17 cellular contexts compared by ENCODE assay signal in genomic region chr2:15265889-15266288, GRCh38.
A peak's percentile ranks its signal among the peaks of the same experiment; 100 is the strongest.
DNase-seq lines count a peak whose midpoint lies in the region; ATAC-seq, FAIRE-seq and TF ChIP-seq lines count a peak whose summit lies in the region.
"Had no signal": no experiment of that assay in that cellular context is flagged by ENCODE, and none has a peak within 500 bp of the region (broad histone marks: within the 10 kb centered on the region; RNA-seq: fewer than 3 reads in every experiment).

No MANE protein-coding gene starts in this region.

- H3K9ac ChIP-seq in endothelial cell of umbilical vein (replicated peaks; ENCODE audit: extremely low read depth, insufficient read depth, low read length): no peak overlapping the region
- H3K9ac ChIP-seq: BLaER1 had no signal

- no peak for ATAC-seq in activated T-cell treated with anti-CD3 and anti-CD28 coated beads, Interleukin-2, amount 50 U/mL, for 72 hours (replicated peaks in 1 of 2)
- no peak for ATAC-seq in right cardiac atrium
- ATAC-seq: CD8-positive, alpha-beta T cell; GM12878 had no signal

- no peak overlapping the region for H3K4me2 ChIP-seq in endothelial cell of umbilical vein (ENCODE audit: insufficient read depth, low read length)
- H3K4me2 ChIP-seq: BLaER1 had no signal

- no TSS peak for BruUV-seq in endothelial cell of umbilical vein (replicated peaks; lab: Mats Ljungman, UMichigan)

- intact Hi-C loops in activated CD4-positive, alpha-beta T cell treated with anti-CD3 and anti-CD28 coated beads, Interleukin-2, amount 10 ng/mL, durations not matched to agents 24 days and 14 days (cut with micrococcal nuclease): no loop called here
- intact Hi-C loops in activated naive CD4-positive, alpha-beta T cell treated with anti-CD3 and anti-CD28 coated beads for 36 hours (cut with micrococcal nuclease): no loop called here
- intact Hi-C loops in endothelial cell of umbilical vein (cut with micrococcal nuclease) (no loop called here), right cardiac atrium (cut with DNase I) (no loop called here)

- H3K36me3 ChIP-seq in endothelial cell of umbilical vein (ENCODE audit: control insufficient read depth in 2 of 2, extremely low read depth in 1 of 2, insufficient read depth in 2 of 2, low read length in 2 of 2): no peaks in the 10 kb centered on the region

- no peaks in the 10 kb centered on the region for H3K4me1 Mint-ChIP-seq in activated CD4-positive, alpha-beta T cell treated with anti-CD3 and anti-CD28 coated beads, Interleukin-2, amount 10 ng/mL, durations not matched to agents 24 days and 14 days
- H3K4me1 Mint-ChIP-seq in activated naive CD4-positive, alpha-beta T cell treated with anti-CD3 and anti-CD28 coated beads for 36 hours (ENCODE audit: low read depth): peaks cover 2% of the 10 kb centered on the region
- H3K4me1 Mint-ChIP-seq in activated T-cell treated with anti-CD3 and anti-CD28 coated beads, Interleukin-2, amount 50 U/mL, for 72 hours (ENCODE audit: low read depth): peaks cover 10% of the 10 kb centered on the region
- H3K4me1 Mint-ChIP-seq: CD14-positive monocyte had no signal

- H3K4me3 Mint-ChIP-seq in activated CD4-positive, alpha-beta T cell treated with anti-CD3 and anti-CD28 coated beads, Interleukin-2, amount 10 ng/mL, durations not matched to agents 24 days and 14 days: no peak overlapping the region
- no peak overlapping the region for H3K4me3 Mint-ChIP-seq in activated naive CD4-positive, alpha-beta T cell treated with anti-CD3 and anti-CD28 coated beads for 36 hours
- no peak overlapping the region for H3K4me3 Mint-ChIP-seq in activated T-cell treated with anti-CD3 and anti-CD28 coated beads, Interleukin-2, amount 50 U/mL, for 72 hours
- H3K4me3 Mint-ChIP-seq: CD14-positive monocyte; CD8-positive, alpha-beta T cell; H9 had no signal

- POLR2A ChIA-PET in endothelial cell of umbilical vein (lab: Charles Lee): no interaction called here

- no peaks in the 10 kb centered on the region for H3K79me2 ChIP-seq in endothelial cell of umbilical vein (ENCODE audit: control insufficient read depth, insufficient read depth, low read length)

- peak; percentile 9 for DNase-seq in activated CD4-positive, alpha-beta T cell treated with anti-CD3 and anti-CD28 coated beads for 48 hours
- no peak for DNase-seq in activated CD4-positive, alpha-beta T cell treated with anti-CD3 and anti-CD28 coated beads, Interleukin-2, amount 10 ng/mL, durations not matched to agents 24 days and 14 days
- DNase-seq in activated naive CD4-positive, alpha-beta T cell treated with anti-CD3 and anti-CD28 coated beads for 36 hours: peak; percentile 29
- no peak for DNase-seq in activated naive CD4-positive, alpha-beta T cell treated with Interleukin-2 at 50 U/mL for 16 hours
- DNase-seq in activated T-cell treated with anti-CD3 and anti-CD28 coated beads, Interleukin-2, amount 50 U/mL, for 72 hours: no peak
- DNase-seq in endothelial cell of umbilical vein (ENCODE audit: low read depth, low spot score) (no peak), right cardiac atrium (no peak)
- DNase-seq: 8988T; Calu3; CD8-positive, alpha-beta T cell; DMS79 treated with DMSO at 0.1 percent for 48 hours; H9 had no signal

- TF ChIP-seq CTCF in endothelial cell of umbilical vein (IDR thresholded peaks at IDR 0.05; ENCODE audit: extremely low read depth in 1 of 2, insufficient read depth in 1 of 2, low read depth in 1 of 2, low read length in 2 of 2): no peak

- no peak for TF ChIP-seq POLR2A in endothelial cell of umbilical vein (IDR thresholded peaks at IDR 0.05; ENCODE audit: low read depth, low read length)

- dilution Hi-C loops in endothelial cell of umbilical vein (cut with MboI; ENCODE audit: extremely low pct_ligation_motif_present, low sequenced_read_pairs): no loop called here

- no peaks in the 10 kb centered on the region for H4K20me1 ChIP-seq in endothelial cell of umbilical vein (replicated peaks; ENCODE audit: control insufficient read depth, extremely low read depth, insufficient read depth, low read length)
- H4K20me1 ChIP-seq: BLaER1 had no signal

- no peaks in the 10 kb centered on the region for H3K9me1 ChIP-seq in endothelial cell of umbilical vein (replicated peaks; ENCODE audit: control insufficient read depth, extremely low read depth, insufficient read depth, low read length)

- WGBS in right cardiac atrium: 87% methylated on average over 3 of the region's 3 CpGs

- H3K27me3 ChIP-seq in endothelial cell of umbilical vein (ENCODE audit: control insufficient read depth in 2 of 2, insufficient read depth in 2 of 2, low read length in 2 of 2) (no peaks in the 10 kb centered on the region), right cardiac atrium (ENCODE audit: control insufficient read depth, insufficient read depth) (no peaks in the 10 kb centered on the region)
- H3K27me3 ChIP-seq: BLaER1 had no signal

- H3K36me3 Mint-ChIP-seq in activated CD4-positive, alpha-beta T cell treated with anti-CD3 and anti-CD28 coated beads, Interleukin-2, amount 10 ng/mL, durations not matched to agents 24 days and 14 days (ENCODE audit: low read depth): peaks cover 5% of the 10 kb centered on the region
- H3K36me3 Mint-ChIP-seq in activated naive CD4-positive, alpha-beta T cell treated with anti-CD3 and anti-CD28 coated beads for 36 hours (ENCODE audit: low read depth): peaks cover 48% of the 10 kb centered on the region
- peaks cover 10 to 16% of the 10 kb centered on the region in 2 donors for H3K36me3 Mint-ChIP-seq in activated T-cell treated with anti-CD3 and anti-CD28 coated beads, Interleukin-2, amount 50 U/mL, for 72 hours (ENCODE audit: insufficient read depth in 2 of 2)

- no peak overlapping the region for H3K27ac Mint-ChIP-seq in activated CD4-positive, alpha-beta T cell treated with anti-CD3 and anti-CD28 coated beads, Interleukin-2, amount 10 ng/mL, durations not matched to agents 24 days and 14 days
- H3K27ac Mint-ChIP-seq in activated naive CD4-positive, alpha-beta T cell treated with anti-CD3 and anti-CD28 coated beads for 36 hours: no peak overlapping the region
- peak overlapping the region; percentile 47 for H3K27ac Mint-ChIP-seq in activated T-cell treated with anti-CD3 and anti-CD28 coated beads, Interleukin-2, amount 50 U/mL, for 72 hours
- H3K27ac Mint-ChIP-seq: CD14-positive monocyte; CD8-positive, alpha-beta T cell; H9 had no signal

- H2AFZ ChIP-seq in endothelial cell of umbilical vein (ENCODE audit: low read depth, low read length): no peak overlapping the region

- H3K4me1 ChIP-seq in endothelial cell of umbilical vein (ENCODE audit: control insufficient read depth, extremely low read depth, insufficient read depth, low read length) (no peaks in the 10 kb centered on the region), right cardiac atrium (ENCODE audit: control insufficient read depth, insufficient read depth, low read length) (no peaks in the 10 kb centered on the region)
- H3K4me1 ChIP-seq: BLaER1 had no signal

- CTCF ChIA-PET in activated naive CD4-positive, alpha-beta T cell treated with anti-CD3 and anti-CD28 coated beads for 36 hours (lab: Charles Lee): no interaction called here
- CTCF ChIA-PET in endothelial cell of umbilical vein (lab: Charles Lee): no interaction called here

- peak; percentile 4 for FAIRE-seq in endothelial cell of umbilical vein (lab: Jason Lieb, UNC)
- FAIRE-seq: GM12878, H1, HTR-8/SVneo had no signal

- no peaks in the 10 kb centered on the region for H3K27me3 Mint-ChIP-seq in activated CD4-positive, alpha-beta T cell treated with anti-CD3 and anti-CD28 coated beads, Interleukin-2, amount 10 ng/mL, durations not matched to agents 24 days and 14 days
- H3K27me3 Mint-ChIP-seq in activated naive CD4-positive, alpha-beta T cell treated with anti-CD3 and anti-CD28 coated beads for 36 hours (ENCODE audit: low read depth): no peaks in the 10 kb centered on the region
- no peaks in the 10 kb centered on the region for H3K27me3 Mint-ChIP-seq in activated T-cell treated with anti-CD3 and anti-CD28 coated beads, Interleukin-2, amount 50 U/mL, for 72 hours (ENCODE audit: low read depth)

- H3K9me3 ChIP-seq in endothelial cell of umbilical vein (replicated peaks; ENCODE audit: control insufficient read depth, insufficient read depth, low read length) (no peaks in the 10 kb centered on the region), right cardiac atrium (ENCODE audit: control insufficient read depth, low read length) (no peaks in the 10 kb centered on the region)
- H3K9me3 ChIP-seq: BLaER1 had no signal

- no peaks in the 10 kb centered on the region for H3K9me3 Mint-ChIP-seq in activated CD4-positive, alpha-beta T cell treated with anti-CD3 and anti-CD28 coated beads, Interleukin-2, amount 10 ng/mL, durations not matched to agents 24 days and 14 days
- no peaks in the 10 kb centered on the region for H3K9me3 Mint-ChIP-seq in activated naive CD4-positive, alpha-beta T cell treated with anti-CD3 and anti-CD28 coated beads for 36 hours
- H3K9me3 Mint-ChIP-seq in activated T-cell treated with anti-CD3 and anti-CD28 coated beads, Interleukin-2, amount 50 U/mL, for 72 hours: peaks cover 0 to 2% of the 10 kb centered on the region in 2 donors
- H3K9me3 Mint-ChIP-seq: CD14-positive monocyte; CD8-positive, alpha-beta T cell; H9 had no signal

- H3K4me3 ChIP-seq in endothelial cell of umbilical vein (replicated peaks in 1 of 3; ENCODE audit: insufficient read depth in 1 of 3, low read depth in 1 of 3, low read length in 3 of 3) (no peak overlapping the region), right cardiac atrium (ENCODE audit: low read length) (no peak overlapping the region)
- H3K4me3 ChIP-seq: BLaER1, GM12878 had no signal

- H3K27ac ChIP-seq in endothelial cell of umbilical vein (ENCODE audit: insufficient read depth, low read depth, low read length) (no peak overlapping the region), right cardiac atrium (ENCODE audit: low read length) (no peak overlapping the region)
- H3K27ac ChIP-seq: BLaER1 had no signal

TF ChIP-seq in endothelial cell of umbilical vein, 7 proteins besides CTCF, POLR2A, EP300 and RAD21:
- no peak for TF ChIP-seq GATA2 (IDR thresholded peaks at IDR 0.05; ENCODE audit: insufficient read depth, insufficient read length, low read depth, low read length)
- TF ChIP-seq EZH2 (IDR thresholded peaks at IDR 0.05; ENCODE audit: borderline replicate concordance, low read depth, low read length, severe bottlenecking): no peak
- TF ChIP-seq MYC (IDR thresholded peaks at IDR 0.05; ENCODE audit: low read depth, low read length): no peak
- TF ChIP-seq POLR2AphosphoS5 (IDR thresholded peaks at IDR 0.05; ENCODE audit: insufficient read depth, low read depth, low read length): no peak
- TF ChIP-seq FOS (IDR thresholded peaks at IDR 0.05; ENCODE audit: borderline replicate concordance, insufficient read depth, low read length): no peak
- TF ChIP-seq MAX (IDR thresholded peaks at IDR 0.05; ENCODE audit: insufficient read depth, insufficient read length): no peak
- TF ChIP-seq JUN (IDR thresholded peaks at IDR 0.05; ENCODE audit: borderline replicate concordance, insufficient read depth, insufficient read length, low read depth): no peak

Comparison
In these comparisons a context has a peak if more than half of its experiments do, and no peak if none do; other contexts are left out.
1. DNase-seq: peak in activated CD4-positive, alpha-beta T cell treated with anti-CD3 and anti-CD28 coated beads for 48 hours (single experiment) and activated naive CD4-positive, alpha-beta T cell treated with anti-CD3 and anti-CD28 coated beads for 36 hours (single experiment); none in activated CD4-positive, alpha-beta T cell treated with anti-CD3 and anti-CD28 coated beads, Interleukin-2, amount 10 ng/mL, durations not matched to agents 24 days and 14 days (single experiment), activated naive CD4-positive, alpha-beta T cell treated with Interleukin-2 at 50 U/mL for 16 hours (single experiment), activated T-cell treated with anti-CD3 and anti-CD28 coated beads, Interleukin-2, amount 50 U/mL, for 72 hours (0 of 2), endothelial cell of umbilical vein (single experiment) and right cardiac atrium (0 of 3).